Comparison of ENCODE assay signal across 10 cellular contexts in the genomic region with DNA sequence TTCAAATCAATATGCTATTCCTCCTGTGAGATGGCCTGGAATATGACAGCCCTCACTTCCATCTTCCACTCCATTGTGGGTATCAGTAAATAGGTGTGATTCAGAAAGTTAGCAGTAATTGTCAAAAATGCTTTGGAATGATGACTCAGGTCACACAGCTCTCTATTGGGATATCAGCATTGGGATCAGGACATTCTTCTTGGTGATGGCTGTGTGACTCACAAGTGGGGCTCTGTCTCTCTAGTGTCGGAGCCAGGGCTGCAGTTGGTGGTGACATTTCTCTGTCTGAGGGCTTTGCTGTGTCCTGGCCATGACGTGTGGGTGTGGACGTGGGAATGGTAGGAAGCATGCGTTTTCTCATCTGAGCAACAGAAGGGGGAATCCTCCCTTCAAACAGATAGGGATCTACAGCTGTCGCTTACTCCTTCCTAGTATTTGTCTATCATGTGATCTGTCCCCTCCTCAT.
DNase-seq lines count a peak whose midpoint lies in the region; ATAC-seq, FAIRE-seq and TF ChIP-seq lines count a peak whose summit lies in the region.
"Had no signal": no experiment of that assay in that cellular context is flagged by ENCODE, and none has a peak within 500 bp of the region (broad histone marks: within the 10 kb centered on the region; RNA-seq: fewer than 3 reads in every experiment).

No MANE protein-coding gene starts in this region.

- H3K27ac Mint-ChIP-seq in natural killer cell, result peak overlapping the region in 1 of 2 donors; percentile 20

- TF ChIP-seq EP300 in K562 (IDR thresholded peaks at IDR 0.05; ENCODE audit: low read length), result peak; percentile 56; the same call in 1 of the 2 replicates

- peak overlapping the region; percentile 49 for H3K4me2 ChIP-seq in K562 (ENCODE audit: insufficient read depth, low read length)

- H3K9me3 ChIP-seq in A673 (ENCODE audit: low read depth, low read length, poor library complexity, severe bottlenecking) (no peaks in the 10 kb centered on the region), K562 (replicated peaks; ENCODE audit: control insufficient read depth, insufficient read depth, low read depth, low read length) (no peaks in the 10 kb centered on the region)
- H3K9me3 ChIP-seq: HAP-1 had no signal

- no peak for TF ChIP-seq POLR2A in K562 (conservative IDR thresholded peaks at IDR 0.05)

- WGBS in K562 (ENCODE audit: insufficient coverage, low coverage, missing lambda C conversion rate), result 0% methylated on average over 5 of the region's 5 CpGs

- peak overlapping the region; percentile 69 for H2AFZ ChIP-seq in K562 (ENCODE audit: low read depth, low read length)

- no peaks in the 10 kb centered on the region for H3K36me3 Mint-ChIP-seq in natural killer cell

- peaks cover 7 to 20% of the 10 kb centered on the region in 2 donors for H3K4me1 Mint-ChIP-seq in natural killer cell

- no peaks in the 10 kb centered on the region for H3K79me2 ChIP-seq in K562 (ENCODE audit: control insufficient read depth, insufficient read depth, low read length)

- peak; percentile 55 for DNase-seq in A673 (ENCODE audit: low spot score)
- DNase-seq in HT-29 (ENCODE audit: low spot score), result peak; percentile 75
- DNase-seq in K562 (ENCODE audit: extremely low read depth in 1 of 4, low spot score in 3 of 4), result peak; percentile 46 to 82 (median 57)
- peak; percentile 96 for DNase-seq in kidney tubule cell (ENCODE audit: low spot score)
- no peak for DNase-seq in HuH-7.5 (ENCODE audit: low spot score)
- DNase-seq in NCI-H1048 (lab: John Stamatoyannopoulos, UW), result no peak
- no peak for DNase-seq in natural killer cell
- DNase-seq: activated T-cell treated with anti-CD3 and anti-CD28 coated beads, Interleukin-2, amount 50 U/mL, for 4 hours had no signal

- ATAC-seq in K562 (peak; percentile 61), GM21786 (IDR thresholded peaks at IDR 0.05; ENCODE audit: unreplicated experiment) (no peak), natural killer cell (no peak)
- ATAC-seq: activated T-cell treated with anti-CD3 and anti-CD28 coated beads, Interleukin-2, amount 50 U/mL, for 4 hours had no signal

- no peak overlapping the region for H3K4me3 ChIP-seq in A673 (ENCODE audit: low read depth, low read length, poor library complexity, severe bottlenecking)
- no peak overlapping the region for H3K4me3 ChIP-seq in K562
- H3K4me3 ChIP-seq: HAP-1 had no signal

- TF ChIP-seq RAD21 in K562 (CRISPR knock-in tag; conservative IDR thresholded peaks at IDR 0.05 in 1 of 2, IDR thresholded peaks at IDR 0.05 in 1 of 2), result no peak

- no peaks in the 10 kb centered on the region for H3K9me3 Mint-ChIP-seq in natural killer cell
- H3K9me3 Mint-ChIP-seq: activated T-cell treated with anti-CD3 and anti-CD28 coated beads, Interleukin-2, amount 50 U/mL, for 4 hours had no signal

- peak; percentile 90 for FAIRE-seq in K562 (lab: Jason Lieb, UNC)

- no peaks in the 10 kb centered on the region for H3K9me1 ChIP-seq in K562 (ENCODE audit: control insufficient read depth, insufficient read depth, low read length)

- CTCF ChIA-PET in A673 (lab: Charles Lee), result no interaction called here
- CTCF ChIA-PET in K562 (lab: Yijun Ruan, JAX; ENCODE audit: low intra/inter-chr PET ratio), result no interaction called here

- H3K9ac ChIP-seq in K562 (ENCODE audit: insufficient read depth in 1 of 2, low read depth in 2 of 2, low read length in 2 of 2), result no peak overlapping the region; a peak in 2 of 4 replicates

- H3K27ac ChIP-seq in A673 (ENCODE audit: low read depth, low read length, poor library complexity, severe bottlenecking), result no peak overlapping the region
- H3K27ac ChIP-seq in K562 (ENCODE audit: extremely low read depth, low read depth, low read length), result peak overlapping the region; percentile 76; the same call in 2 of the 3 replicates

- H3K36me3 ChIP-seq in A673 (ENCODE audit: insufficient read depth, low read length, poor library complexity, severe bottlenecking), result no peaks in the 10 kb centered on the region
- no peaks in the 10 kb centered on the region for H3K36me3 ChIP-seq in K562 (ENCODE audit: control insufficient read depth, insufficient read depth, low read length)
- H3K36me3 ChIP-seq: HAP-1 had no signal

- H3K4me1 ChIP-seq in A673 (ENCODE audit: insufficient read depth, low read length, poor library complexity, severe bottlenecking), result peaks cover 82% of the 10 kb centered on the region
- peaks cover 20 to 36% of the 10 kb centered on the region in 2 experiments; a peak in 4 of 5 replicates for H3K4me1 ChIP-seq in K562 (replicated peaks in 1 of 2; ENCODE audit: control insufficient read depth in 2 of 2, insufficient read depth in 2 of 2, low read length in 2 of 2)

- TF ChIP-seq CTCF in A673 (conservative IDR thresholded peaks at IDR 0.05; ENCODE audit: low read depth, low read length) (no peak), K562 (IDR thresholded peaks at IDR 0.05 in 2 of 3, conservative IDR thresholded peaks at IDR 0.05 in 1 of 3; ENCODE audit: insufficient read depth in 2 of 3, low read depth in 1 of 3, low read length in 3 of 3) (no peak), natural killer cell (IDR thresholded peaks at IDR 0.05) (no peak)

- BruUV-seq in A673 (replicated peaks; lab: Mats Ljungman, UMichigan), result no TSS peak
- BruUV-seq in K562 (replicated peaks; lab: Mats Ljungman, UMichigan), result no TSS peak

- POLR2A ChIA-PET in A673 (lab: Charles Lee; ENCODE audit: low non-redundant PET), result no interaction called here
- POLR2A ChIA-PET in K562 (lab: Yijun Ruan, JAX), result interaction anchor here (0.6 kb wide), 1 partner anchor 8 kb away, joined by 3 read pairs; no protein-coding TSS in a partner anchor

- H3K4me3 Mint-ChIP-seq in natural killer cell, result no peak overlapping the region
- H3K4me3 Mint-ChIP-seq: activated T-cell treated with anti-CD3 and anti-CD28 coated beads, Interleukin-2, amount 50 U/mL, for 4 hours had no signal

- intact Hi-C loops in A673 (cut with micrococcal nuclease; ENCODE audit: unreplicated experiment), result loop anchor here (5.0 kb wide), 2 partner anchors 111 to 126 kb away; a partner anchor contains a TSS
- intact Hi-C loops in K562 (cut with micrococcal nuclease), result no loop called here
- intact Hi-C loops in natural killer cell (cut with micrococcal nuclease), result no loop called here

- no peaks in the 10 kb centered on the region for H4K20me1 ChIP-seq in K562 (replicated peaks; ENCODE audit: control insufficient read depth, insufficient read depth, low read length)

- in situ Hi-C loops in K562 (cut with MboI), result no loop called here

- H3K27me3 ChIP-seq in A673 (replicated peaks; ENCODE audit: insufficient read depth, low read depth, low read length, poor library complexity) (no peaks in the 10 kb centered on the region), K562 (ENCODE audit: control insufficient read depth in 2 of 2, insufficient read depth in 2 of 2, low read length in 2 of 2) (no peaks in the 10 kb centered on the region)

- no peaks in the 10 kb centered on the region for H3K27me3 Mint-ChIP-seq in natural killer cell (ENCODE audit: low read depth in 2 of 2)

TF ChIP-seq in K562, 482 proteins besides CTCF, POLR2A, EP300 and RAD21 (continues in another document):
- TF ChIP-seq TFAM (CRISPR knock-in tag; conservative IDR thresholded peaks at IDR 0.05) (no peak), FOXK1 (CRISPR knock-in tag; IDR thresholded peaks at IDR 0.05; ENCODE audit: borderline replicate concordance) (no peak), JUN (IDR thresholded peaks at IDR 0.05; ENCODE audit: borderline replicate concordance, low read depth, low read length) (peak; percentile 84; the same call in 1 of the 2 replicates), JUN (CRISPR knock-in tag; IDR thresholded peaks at IDR 0.05; ENCODE audit: borderline replicate concordance) (no peak), ZEB2 (IDR thresholded peaks at IDR 0.05) (peak; percentile 82), SMARCA4 (IDR thresholded peaks at IDR 0.05) (peak; percentile 93), ETV1 (tag; conservative IDR thresholded peaks at IDR 0.05; ENCODE audit: low read depth) (0 out of 2 replicates have a peak, but pooled peaks have one; percentile 4), ATF1 (CRISPR knock-in tag; IDR thresholded peaks at IDR 0.05) (no peak), ATF1 (tag; IDR thresholded peaks at IDR 0.05) (peak; percentile 77)
- TF ChIP-seq, protein P1, sequence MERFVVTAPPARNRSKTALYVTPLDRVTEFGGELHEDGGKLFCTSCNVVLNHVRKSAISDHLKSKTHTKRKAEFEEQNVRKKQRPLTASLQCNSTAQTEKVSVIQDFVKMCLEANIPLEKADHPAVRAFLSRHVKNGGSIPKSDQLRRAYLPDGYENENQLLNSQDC (CRISPR knock-in tag; IDR thresholded peaks at IDR 0.05), result no peak
- TF ChIP-seq, protein P2, sequence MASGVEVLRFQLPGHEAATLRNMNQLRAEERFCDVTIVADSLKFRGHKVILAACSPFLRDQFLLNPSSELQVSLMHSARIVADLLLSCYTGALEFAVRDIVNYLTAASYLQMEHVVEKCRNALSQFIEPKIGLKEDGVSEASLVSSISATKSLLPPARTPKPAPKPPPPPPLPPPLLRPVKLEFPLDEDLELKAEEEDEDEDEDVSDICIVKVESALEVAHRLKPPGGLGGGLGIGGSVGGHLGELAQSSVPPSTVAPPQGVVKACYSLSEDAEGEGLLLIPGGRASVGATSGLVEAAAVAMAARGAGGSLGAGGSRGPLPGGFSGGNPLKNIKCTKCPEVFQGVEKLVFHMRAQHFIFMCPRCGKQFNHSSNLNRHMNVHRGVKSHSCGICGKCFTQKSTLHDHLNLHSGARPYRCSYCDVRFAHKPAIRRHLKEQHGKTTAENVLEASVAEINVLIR (CRISPR knock-in tag; IDR thresholded peaks at IDR 0.05), result 0 out of 2 replicates have a peak, but pooled peaks have one; percentile 34

Comparison
In these comparisons a context has a peak if more than half of its experiments do, and no peak if none do; other contexts are left out.
1. DNase-seq: peak in A673 (single experiment), HT-29 (single experiment), K562 (4 of 4) and kidney tubule cell (single experiment); none in HuH-7.5 (single experiment), NCI-H1048 (single experiment) and natural killer cell (single experiment).